In genomic region chr18:22961156-22961555, GRCh38 we compare ENCODE assay signal across 1 cellular context.
TF ChIP-seq lines count a peak whose summit lies in the region.

No MANE protein-coding gene starts in this region.

TF ChIP-seq in WTC11, 78 proteins besides CTCF, POLR2A, EP300 and RAD21 (continued from another document):
- TF ChIP-seq, protein P1, sequence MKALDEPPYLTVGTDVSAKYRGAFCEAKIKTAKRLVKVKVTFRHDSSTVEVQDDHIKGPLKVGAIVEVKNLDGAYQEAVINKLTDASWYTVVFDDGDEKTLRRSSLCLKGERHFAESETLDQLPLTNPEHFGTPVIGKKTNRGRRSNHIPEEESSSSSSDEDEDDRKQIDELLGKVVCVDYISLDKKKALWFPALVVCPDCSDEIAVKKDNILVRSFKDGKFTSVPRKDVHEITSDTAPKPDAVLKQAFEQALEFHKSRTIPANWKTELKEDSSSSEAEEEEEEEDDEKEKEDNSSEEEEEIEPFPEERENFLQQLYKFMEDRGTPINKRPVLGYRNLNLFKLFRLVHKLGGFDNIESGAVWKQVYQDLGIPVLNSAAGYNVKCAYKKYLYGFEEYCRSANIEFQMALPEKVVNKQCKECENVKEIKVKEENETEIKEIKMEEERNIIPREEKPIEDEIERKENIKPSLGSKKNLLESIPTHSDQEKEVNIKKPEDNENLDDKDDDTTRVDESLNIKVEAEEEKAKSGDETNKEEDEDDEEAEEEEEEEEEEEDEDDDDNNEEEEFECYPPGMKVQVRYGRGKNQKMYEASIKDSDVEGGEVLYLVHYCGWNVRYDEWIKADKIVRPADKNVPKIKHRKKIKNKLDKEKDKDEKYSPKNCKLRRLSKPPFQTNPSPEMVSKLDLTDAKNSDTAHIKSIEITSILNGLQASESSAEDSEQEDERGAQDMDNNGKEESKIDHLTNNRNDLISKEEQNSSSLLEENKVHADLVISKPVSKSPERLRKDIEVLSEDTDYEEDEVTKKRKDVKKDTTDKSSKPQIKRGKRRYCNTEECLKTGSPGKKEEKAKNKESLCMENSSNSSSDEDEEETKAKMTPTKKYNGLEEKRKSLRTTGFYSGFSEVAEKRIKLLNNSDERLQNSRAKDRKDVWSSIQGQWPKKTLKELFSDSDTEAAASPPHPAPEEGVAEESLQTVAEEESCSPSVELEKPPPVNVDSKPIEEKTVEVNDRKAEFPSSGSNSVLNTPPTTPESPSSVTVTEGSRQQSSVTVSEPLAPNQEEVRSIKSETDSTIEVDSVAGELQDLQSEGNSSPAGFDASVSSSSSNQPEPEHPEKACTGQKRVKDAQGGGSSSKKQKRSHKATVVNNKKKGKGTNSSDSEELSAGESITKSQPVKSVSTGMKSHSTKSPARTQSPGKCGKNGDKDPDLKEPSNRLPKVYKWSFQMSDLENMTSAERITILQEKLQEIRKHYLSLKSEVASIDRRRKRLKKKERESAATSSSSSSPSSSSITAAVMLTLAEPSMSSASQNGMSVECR (CRISPR knock-in tag; IDR thresholded peaks at IDR 0.05; ENCODE audit: borderline replicate concordance) = no peak
- no peak for TF ChIP-seq IRF2 (CRISPR knock-in tag; IDR thresholded peaks at IDR 0.05; ENCODE audit: borderline replicate concordance, low read depth)
- no peak for TF ChIP-seq GABPB1 (CRISPR knock-in tag; IDR thresholded peaks at IDR 0.05)
- TF ChIP-seq GRHL2 (CRISPR knock-in tag; IDR thresholded peaks at IDR 0.05; ENCODE audit: insufficient replicate concordance, severe bottlenecking) = no peak
- no peak for TF ChIP-seq PRRX2 (CRISPR knock-in tag; IDR thresholded peaks at IDR 0.05)
- TF ChIP-seq ZNF416 (CRISPR knock-in tag; IDR thresholded peaks at IDR 0.05) = no peak
- TF ChIP-seq ZSCAN18 (CRISPR knock-in tag; IDR thresholded peaks at IDR 0.05) = no peak
- TF ChIP-seq, protein P2, sequence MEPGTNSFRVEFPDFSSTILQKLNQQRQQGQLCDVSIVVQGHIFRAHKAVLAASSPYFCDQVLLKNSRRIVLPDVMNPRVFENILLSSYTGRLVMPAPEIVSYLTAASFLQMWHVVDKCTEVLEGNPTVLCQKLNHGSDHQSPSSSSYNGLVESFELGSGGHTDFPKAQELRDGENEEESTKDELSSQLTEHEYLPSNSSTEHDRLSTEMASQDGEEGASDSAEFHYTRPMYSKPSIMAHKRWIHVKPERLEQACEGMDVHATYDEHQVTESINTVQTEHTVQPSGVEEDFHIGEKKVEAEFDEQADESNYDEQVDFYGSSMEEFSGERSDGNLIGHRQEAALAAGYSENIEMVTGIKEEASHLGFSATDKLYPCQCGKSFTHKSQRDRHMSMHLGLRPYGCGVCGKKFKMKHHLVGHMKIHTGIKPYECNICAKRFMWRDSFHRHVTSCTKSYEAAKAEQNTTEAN (CRISPR knock-in tag; IDR thresholded peaks at IDR 0.05) = no peak
- TF ChIP-seq CREM (CRISPR knock-in tag; IDR thresholded peaks at IDR 0.05) = no peak
TF ChIP-seq in WTC11: peak in this region for 0.
